Comparison of ENCODE assay signal across 1 cellular context in the genomic region with DNA sequence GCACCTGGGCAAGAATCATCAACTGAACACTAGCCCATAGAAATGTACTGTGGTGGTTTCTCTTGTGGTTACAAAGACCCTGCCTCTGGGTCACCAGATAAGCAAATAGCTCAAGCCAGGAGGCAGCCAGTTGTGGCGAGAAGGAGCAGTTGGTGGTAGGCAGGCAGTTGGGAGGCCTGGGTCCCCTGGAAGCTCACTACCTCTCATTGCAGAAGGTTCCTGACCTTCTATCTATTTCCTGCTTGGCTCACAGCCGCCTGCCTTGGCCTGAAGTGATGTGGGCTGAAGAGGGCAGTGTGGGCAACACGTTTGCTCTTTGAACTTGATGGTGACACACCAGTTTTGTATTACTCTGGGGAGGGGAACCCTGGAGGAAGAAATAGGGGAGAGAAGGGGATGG.
TF ChIP-seq lines count a peak whose summit lies in the region.

No MANE protein-coding gene starts in this region.

TF ChIP-seq in GM12878, 131 proteins besides CTCF, POLR2A, EP300 and RAD21 (continued from another document):
- TF ChIP-seq, protein P1, sequence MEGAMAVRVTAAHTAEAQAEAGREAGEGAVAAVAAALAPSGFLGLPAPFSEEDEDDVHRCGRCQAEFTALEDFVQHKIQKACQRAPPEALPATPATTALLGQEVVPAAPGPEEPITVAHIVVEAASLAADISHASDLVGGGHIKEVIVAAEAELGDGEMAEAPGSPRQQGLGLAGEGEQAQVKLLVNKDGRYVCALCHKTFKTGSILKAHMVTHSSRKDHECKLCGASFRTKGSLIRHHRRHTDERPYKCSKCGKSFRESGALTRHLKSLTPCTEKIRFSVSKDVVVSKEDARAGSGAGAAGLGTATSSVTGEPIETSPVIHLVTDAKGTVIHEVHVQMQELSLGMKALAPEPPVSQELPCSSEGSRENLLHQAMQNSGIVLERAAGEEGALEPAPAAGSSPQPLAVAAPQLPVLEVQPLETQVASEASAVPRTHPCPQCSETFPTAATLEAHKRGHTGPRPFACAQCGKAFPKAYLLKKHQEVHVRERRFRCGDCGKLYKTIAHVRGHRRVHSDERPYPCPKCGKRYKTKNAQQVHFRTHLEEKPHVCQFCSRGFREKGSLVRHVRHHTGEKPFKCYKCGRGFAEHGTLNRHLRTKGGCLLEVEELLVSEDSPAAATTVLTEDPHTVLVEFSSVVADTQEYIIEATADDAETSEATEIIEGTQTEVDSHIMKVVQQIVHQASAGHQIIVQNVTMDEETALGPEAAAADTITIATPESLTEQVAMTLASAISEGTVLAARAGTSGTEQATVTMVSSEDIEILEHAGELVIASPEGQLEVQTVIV (IDR thresholded peaks at IDR 0.05; ENCODE audit: borderline replicate concordance, partially characterized antibody): no peak
- TF ChIP-seq, protein P2, sequence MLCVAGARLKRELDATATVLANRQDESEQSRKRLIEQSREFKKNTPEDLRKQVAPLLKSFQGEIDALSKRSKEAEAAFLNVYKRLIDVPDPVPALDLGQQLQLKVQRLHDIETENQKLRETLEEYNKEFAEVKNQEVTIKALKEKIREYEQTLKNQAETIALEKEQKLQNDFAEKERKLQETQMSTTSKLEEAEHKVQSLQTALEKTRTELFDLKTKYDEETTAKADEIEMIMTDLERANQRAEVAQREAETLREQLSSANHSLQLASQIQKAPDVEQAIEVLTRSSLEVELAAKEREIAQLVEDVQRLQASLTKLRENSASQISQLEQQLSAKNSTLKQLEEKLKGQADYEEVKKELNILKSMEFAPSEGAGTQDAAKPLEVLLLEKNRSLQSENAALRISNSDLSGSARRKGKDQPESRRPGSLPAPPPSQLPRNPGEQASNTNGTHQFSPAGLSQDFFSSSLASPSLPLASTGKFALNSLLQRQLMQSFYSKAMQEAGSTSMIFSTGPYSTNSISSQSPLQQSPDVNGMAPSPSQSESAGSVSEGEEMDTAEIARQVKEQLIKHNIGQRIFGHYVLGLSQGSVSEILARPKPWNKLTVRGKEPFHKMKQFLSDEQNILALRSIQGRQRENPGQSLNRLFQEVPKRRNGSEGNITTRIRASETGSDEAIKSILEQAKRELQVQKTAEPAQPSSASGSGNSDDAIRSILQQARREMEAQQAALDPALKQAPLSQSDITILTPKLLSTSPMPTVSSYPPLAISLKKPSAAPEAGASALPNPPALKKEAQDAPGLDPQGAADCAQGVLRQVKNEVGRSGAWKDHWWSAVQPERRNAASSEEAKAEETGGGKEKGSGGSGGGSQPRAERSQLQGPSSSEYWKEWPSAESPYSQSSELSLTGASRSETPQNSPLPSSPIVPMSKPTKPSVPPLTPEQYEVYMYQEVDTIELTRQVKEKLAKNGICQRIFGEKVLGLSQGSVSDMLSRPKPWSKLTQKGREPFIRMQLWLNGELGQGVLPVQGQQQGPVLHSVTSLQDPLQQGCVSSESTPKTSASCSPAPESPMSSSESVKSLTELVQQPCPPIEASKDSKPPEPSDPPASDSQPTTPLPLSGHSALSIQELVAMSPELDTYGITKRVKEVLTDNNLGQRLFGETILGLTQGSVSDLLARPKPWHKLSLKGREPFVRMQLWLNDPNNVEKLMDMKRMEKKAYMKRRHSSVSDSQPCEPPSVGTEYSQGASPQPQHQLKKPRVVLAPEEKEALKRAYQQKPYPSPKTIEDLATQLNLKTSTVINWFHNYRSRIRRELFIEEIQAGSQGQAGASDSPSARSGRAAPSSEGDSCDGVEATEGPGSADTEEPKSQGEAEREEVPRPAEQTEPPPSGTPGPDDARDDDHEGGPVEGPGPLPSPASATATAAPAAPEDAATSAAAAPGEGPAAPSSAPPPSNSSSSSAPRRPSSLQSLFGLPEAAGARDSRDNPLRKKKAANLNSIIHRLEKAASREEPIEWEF (IDR thresholded peaks at IDR 0.05; ENCODE audit: insufficient replicate concordance, low read depth, low read length): no peak
- TF ChIP-seq, protein P3, sequence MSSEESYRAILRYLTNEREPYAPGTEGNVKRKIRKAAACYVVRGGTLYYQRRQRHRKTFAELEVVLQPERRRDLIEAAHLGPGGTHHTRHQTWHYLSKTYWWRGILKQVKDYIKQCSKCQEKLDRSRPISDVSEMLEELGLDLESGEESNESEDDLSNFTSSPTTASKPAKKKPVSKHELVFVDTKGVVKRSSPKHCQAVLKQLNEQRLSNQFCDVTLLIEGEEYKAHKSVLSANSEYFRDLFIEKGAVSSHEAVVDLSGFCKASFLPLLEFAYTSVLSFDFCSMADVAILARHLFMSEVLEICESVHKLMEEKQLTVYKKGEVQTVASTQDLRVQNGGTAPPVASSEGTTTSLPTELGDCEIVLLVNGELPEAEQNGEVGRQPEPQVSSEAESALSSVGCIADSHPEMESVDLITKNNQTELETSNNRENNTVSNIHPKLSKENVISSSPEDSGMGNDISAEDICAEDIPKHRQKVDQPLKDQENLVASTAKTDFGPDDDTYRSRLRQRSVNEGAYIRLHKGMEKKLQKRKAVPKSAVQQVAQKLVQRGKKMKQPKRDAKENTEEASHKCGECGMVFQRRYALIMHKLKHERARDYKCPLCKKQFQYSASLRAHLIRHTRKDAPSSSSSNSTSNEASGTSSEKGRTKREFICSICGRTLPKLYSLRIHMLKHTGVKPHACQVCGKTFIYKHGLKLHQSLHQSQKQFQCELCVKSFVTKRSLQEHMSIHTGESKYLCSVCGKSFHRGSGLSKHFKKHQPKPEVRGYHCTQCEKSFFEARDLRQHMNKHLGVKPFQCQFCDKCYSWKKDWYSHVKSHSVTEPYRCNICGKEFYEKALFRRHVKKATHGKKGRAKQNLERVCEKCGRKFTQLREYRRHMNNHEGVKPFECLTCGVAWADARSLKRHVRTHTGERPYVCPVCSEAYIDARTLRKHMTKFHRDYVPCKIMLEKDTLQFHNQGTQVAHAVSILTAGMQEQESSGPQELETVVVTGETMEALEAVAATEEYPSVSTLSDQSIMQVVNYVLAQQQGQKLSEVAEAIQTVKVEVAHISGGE (CRISPR knock-in tag; IDR thresholded peaks at IDR 0.05): no peak
- TF ChIP-seq, protein P4, sequence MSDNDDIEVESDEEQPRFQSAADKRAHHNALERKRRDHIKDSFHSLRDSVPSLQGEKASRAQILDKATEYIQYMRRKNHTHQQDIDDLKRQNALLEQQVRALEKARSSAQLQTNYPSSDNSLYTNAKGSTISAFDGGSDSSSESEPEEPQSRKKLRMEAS (IDR thresholded peaks at IDR 0.05; ENCODE audit: low read depth, low read length): no peak
- TF ChIP-seq TCF7 (IDR thresholded peaks at IDR 0.05; ENCODE audit: borderline replicate concordance) (no peak), ZNF274 (IDR thresholded peaks at IDR 0.05; ENCODE audit: insufficient read depth, insufficient read length) (no peak), PML (IDR thresholded peaks at IDR 0.05; ENCODE audit: low read length) (no peak), RBBP5 (conservative IDR thresholded peaks at IDR 0.05) (no peak)
- TF ChIP-seq, protein P5, sequence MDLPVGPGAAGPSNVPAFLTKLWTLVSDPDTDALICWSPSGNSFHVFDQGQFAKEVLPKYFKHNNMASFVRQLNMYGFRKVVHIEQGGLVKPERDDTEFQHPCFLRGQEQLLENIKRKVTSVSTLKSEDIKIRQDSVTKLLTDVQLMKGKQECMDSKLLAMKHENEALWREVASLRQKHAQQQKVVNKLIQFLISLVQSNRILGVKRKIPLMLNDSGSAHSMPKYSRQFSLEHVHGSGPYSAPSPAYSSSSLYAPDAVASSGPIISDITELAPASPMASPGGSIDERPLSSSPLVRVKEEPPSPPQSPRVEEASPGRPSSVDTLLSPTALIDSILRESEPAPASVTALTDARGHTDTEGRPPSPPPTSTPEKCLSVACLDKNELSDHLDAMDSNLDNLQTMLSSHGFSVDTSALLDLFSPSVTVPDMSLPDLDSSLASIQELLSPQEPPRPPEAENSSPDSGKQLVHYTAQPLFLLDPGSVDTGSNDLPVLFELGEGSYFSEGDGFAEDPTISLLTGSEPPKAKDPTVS (IDR thresholded peaks at IDR 0.05; ENCODE audit: low read depth, low read length): no peak
- TF ChIP-seq, protein P6, sequence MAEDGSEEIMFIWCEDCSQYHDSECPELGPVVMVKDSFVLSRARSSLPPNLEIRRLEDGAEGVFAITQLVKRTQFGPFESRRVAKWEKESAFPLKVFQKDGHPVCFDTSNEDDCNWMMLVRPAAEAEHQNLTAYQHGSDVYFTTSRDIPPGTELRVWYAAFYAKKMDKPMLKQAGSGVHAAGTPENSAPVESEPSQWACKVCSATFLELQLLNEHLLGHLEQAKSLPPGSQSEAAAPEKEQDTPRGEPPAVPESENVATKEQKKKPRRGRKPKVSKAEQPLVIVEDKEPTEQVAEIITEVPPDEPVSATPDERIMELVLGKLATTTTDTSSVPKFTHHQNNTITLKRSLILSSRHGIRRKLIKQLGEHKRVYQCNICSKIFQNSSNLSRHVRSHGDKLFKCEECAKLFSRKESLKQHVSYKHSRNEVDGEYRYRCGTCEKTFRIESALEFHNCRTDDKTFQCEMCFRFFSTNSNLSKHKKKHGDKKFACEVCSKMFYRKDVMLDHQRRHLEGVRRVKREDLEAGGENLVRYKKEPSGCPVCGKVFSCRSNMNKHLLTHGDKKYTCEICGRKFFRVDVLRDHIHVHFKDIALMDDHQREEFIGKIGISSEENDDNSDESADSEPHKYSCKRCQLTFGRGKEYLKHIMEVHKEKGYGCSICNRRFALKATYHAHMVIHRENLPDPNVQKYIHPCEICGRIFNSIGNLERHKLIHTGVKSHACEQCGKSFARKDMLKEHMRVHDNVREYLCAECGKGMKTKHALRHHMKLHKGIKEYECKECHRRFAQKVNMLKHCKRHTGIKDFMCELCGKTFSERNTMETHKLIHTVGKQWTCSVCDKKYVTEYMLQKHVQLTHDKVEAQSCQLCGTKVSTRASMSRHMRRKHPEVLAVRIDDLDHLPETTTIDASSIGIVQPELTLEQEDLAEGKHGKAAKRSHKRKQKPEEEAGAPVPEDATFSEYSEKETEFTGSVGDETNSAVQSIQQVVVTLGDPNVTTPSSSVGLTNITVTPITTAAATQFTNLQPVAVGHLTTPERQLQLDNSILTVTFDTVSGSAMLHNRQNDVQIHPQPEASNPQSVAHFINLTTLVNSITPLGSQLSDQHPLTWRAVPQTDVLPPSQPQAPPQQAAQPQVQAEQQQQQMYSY (CRISPR knock-in tag; IDR thresholded peaks at IDR 0.05): no peak
